ENCODE assay signal across 7 cellular contexts in genomic region chr2:240557101-240557751, GRCh38. TPM values are rescaled to one million over a fixed set of nuclear protein-coding genes. Genes with fewer than 3 reads are reported as not detected.
A peak's percentile ranks its signal among the peaks of the same experiment; 100 is the strongest.
DNase-seq lines count a peak whose midpoint lies in the region; ATAC-seq and TF ChIP-seq lines count a peak whose summit lies in the region.
"Had no signal": no experiment of that assay in that cellular context is flagged by ENCODE, and none has a peak within 500 bp of the region (broad histone marks: within the 10 kb centered on the region; RNA-seq: fewer than 3 reads in every experiment).

No MANE protein-coding gene starts in this region.

- H3K9me3 Mint-ChIP-seq in Calu3 (ENCODE audit: low read depth, unreplicated experiment): no peaks in the 10 kb centered on the region
- no peaks in the 10 kb centered on the region for H3K9me3 Mint-ChIP-seq in naive thymus-derived CD8-positive, alpha-beta T cell

- peak overlapping the region; percentile 93 for H3K4me3 Mint-ChIP-seq in Calu3 (ENCODE audit: low read depth, unreplicated experiment)
- peak overlapping the region; percentile 25 to 88 (median 59) for H3K4me3 Mint-ChIP-seq in naive thymus-derived CD8-positive, alpha-beta T cell

- CTCF ChIA-PET in Calu3 (lab: Charles Lee): interaction anchor here (0.6 to 2.0 kb wide), 7 partner anchors 9 to 324 kb away, joined by 3 to 13 read pairs (median 4); partner anchors contain the start of gene CAPN10

- no peak for DNase-seq in Calu3
- no peak for DNase-seq in astrocyte of the spinal cord (ENCODE audit: low read depth, low spot score)
- peak in 1 of 10 donors; percentile 62 for DNase-seq in naive thymus-derived CD8-positive, alpha-beta T cell
- no peak for DNase-seq in NAMALWA (ENCODE audit: low spot score)
- no peak for DNase-seq in NCI-H2029 (lab: John Stamatoyannopoulos, UW)
- DNase-seq in NCI-H2227 (lab: John Stamatoyannopoulos, UW; ENCODE audit: unreplicated experiment): no peak
- DNase-seq: NCI-H1092 had no signal

- H3K4me3 ChIP-seq in astrocyte of the spinal cord (ENCODE audit: low read depth, low read length): peak overlapping the region; percentile 40

- in situ Hi-C loops in astrocyte of the spinal cord (cut with HindIII; ENCODE audit: low sequenced_read_pairs): no loop called here

- H3K4me1 Mint-ChIP-seq in Calu3 (ENCODE audit: low read depth, unreplicated experiment): peaks cover 32% of the 10 kb centered on the region
- peaks cover 30 to 63% (median 52%) of the 10 kb centered on the region in 4 donors for H3K4me1 Mint-ChIP-seq in naive thymus-derived CD8-positive, alpha-beta T cell

- BruUV-seq in Calu3 (replicated peaks; lab: Mats Ljungman, UMichigan): no TSS peak

- peak overlapping the region; percentile 30 for H3K27ac Mint-ChIP-seq in Calu3 (ENCODE audit: unreplicated experiment)
- no peak overlapping the region for H3K27ac Mint-ChIP-seq in naive thymus-derived CD8-positive, alpha-beta T cell

- ATAC-seq in naive thymus-derived CD8-positive, alpha-beta T cell: no peak

- H3K36me3 Mint-ChIP-seq in Calu3 (ENCODE audit: insufficient read depth, unreplicated experiment): peaks cover 57% of the 10 kb centered on the region
- peaks cover 0 to 19% (median under 1%) of the 10 kb centered on the region in 3 donors for H3K36me3 Mint-ChIP-seq in naive thymus-derived CD8-positive, alpha-beta T cell

- intact Hi-C loops in Calu3 (cut with micrococcal nuclease; ENCODE audit: unreplicated experiment): no loop called here

- TF ChIP-seq CTCF in Calu3 (IDR thresholded peaks at IDR 0.05; ENCODE audit: unreplicated experiment): no peak
- TF ChIP-seq CTCF in astrocyte of the spinal cord (IDR thresholded peaks at IDR 0.05; ENCODE audit: low read depth, low read length): no peak

- POLR2A ChIA-PET in naive thymus-derived CD8-positive, alpha-beta T cell (lab: Charles Lee): interaction anchor here (6.7 to 19.2 kb wide), 2 partner anchors 12 to 27 kb away, joined by 99 to 461 read pairs; partner anchors contain the start of genes CAPN10 and RNPEPL1

- H3K27me3 Mint-ChIP-seq in Calu3 (ENCODE audit: unreplicated experiment): no peaks in the 10 kb centered on the region
- no peaks in the 10 kb centered on the region for H3K27me3 Mint-ChIP-seq in naive thymus-derived CD8-positive, alpha-beta T cell

RNA-seq across cellular contexts. Expression of gene ANKMY1, which starts 0.6 kb away (rescaled TPM):
- total RNA-seq in Calu3 (2022): 34.9 and 38.2 TPM in 2 replicates
- 10 to 100 TPM; 69.1 to 69.7 TPM for total RNA-seq in naive thymus-derived CD8-positive, alpha-beta T cell
- 10 to 100 TPM in 2 of 3 donors, 1 to 10 TPM in 1; 9.1 to 16.8 (median 10.3) TPM for polyA plus RNA-seq in naive thymus-derived CD8-positive, alpha-beta T cell

RNA-seq across cellular contexts. Expression of gene DUSP28, which starts 2.9 kb away (rescaled TPM):
- 5.1 and 8.5 TPM in 2 replicates for total RNA-seq in Calu3 (2022)
- 10 to 100 TPM; 23.2 to 24.0 TPM for total RNA-seq in naive thymus-derived CD8-positive, alpha-beta T cell
- polyA plus RNA-seq in naive thymus-derived CD8-positive, alpha-beta T cell: 10 to 100 TPM; 18.8 to 23.9 (median 22.9) TPM

RNA-seq across cellular contexts. Expression of gene RNPEPL1, which starts 11.1 kb away (rescaled TPM):
- 80.6 and 82.9 TPM in 2 replicates for total RNA-seq in Calu3 (2022)
- total RNA-seq in naive thymus-derived CD8-positive, alpha-beta T cell: 100 to 1,000 TPM; 121 to 123 TPM
- polyA plus RNA-seq in naive thymus-derived CD8-positive, alpha-beta T cell: 10 to 100 TPM; 17.8 to 67.0 (median 39.8) TPM

RNA-seq across cellular contexts. Expression of gene CAPN10, which starts 29.3 kb away (rescaled TPM):
- 49.3 and 52.6 TPM in 2 replicates for total RNA-seq in Calu3 (2022)
- 10 to 100 TPM; 91.1 to 93.2 TPM for total RNA-seq in naive thymus-derived CD8-positive, alpha-beta T cell
- 10 to 100 TPM in 1 of 3 donors, 1 to 10 TPM in 2; 6.7 to 21.4 (median 9.8) TPM for polyA plus RNA-seq in naive thymus-derived CD8-positive, alpha-beta T cell
